In the genomic region with DNA sequence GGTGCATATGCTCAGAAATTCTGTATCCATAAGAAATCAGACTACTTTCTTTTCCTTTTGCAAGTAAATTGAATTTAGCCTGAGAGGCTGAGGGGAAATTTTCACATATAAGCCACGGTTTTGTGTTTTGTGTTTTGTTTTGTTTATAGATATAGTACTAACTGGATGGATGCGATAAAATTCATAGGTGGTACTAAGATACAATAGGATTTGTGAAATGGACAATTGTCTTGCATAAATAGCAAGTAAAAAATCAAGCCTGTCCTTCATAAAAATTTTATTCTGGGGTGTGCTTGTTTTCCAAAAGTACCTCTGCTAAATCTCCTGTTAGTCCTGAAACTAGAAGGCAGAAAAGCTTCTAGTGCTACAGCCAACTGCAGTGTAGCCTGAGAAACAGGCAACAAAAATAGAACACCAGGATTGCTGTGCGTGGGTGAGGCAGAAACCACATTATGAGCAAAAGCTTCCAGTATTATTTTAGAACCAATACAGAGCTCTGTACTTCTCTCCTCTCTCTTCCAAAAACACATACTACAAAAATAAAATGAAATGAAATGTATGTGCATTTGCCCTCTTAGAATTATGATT, we compare ENCODE assay signal across 8 cellular contexts. TPM values are rescaled to one million over a fixed set of nuclear protein-coding genes. Genes with fewer than 3 reads are reported as not detected.
DNase-seq lines count a peak whose midpoint lies in the region; ATAC-seq and TF ChIP-seq lines count a peak whose summit lies in the region.

No MANE protein-coding gene starts in this region.

- H3K4me3 Mint-ChIP-seq in CD8-positive, alpha-beta memory T cell = peak overlapping the region; percentile 44 to 84 (median 75)
- H3K4me3 Mint-ChIP-seq in IgD-negative memory B cell = peak overlapping the region; percentile 82 to 94 (median 93)

- no peaks in the 10 kb centered on the region for H3K36me3 Mint-ChIP-seq in CD8-positive, alpha-beta memory T cell
- H3K36me3 Mint-ChIP-seq in IgD-negative memory B cell = no peaks in the 10 kb centered on the region

- no peaks in the 10 kb centered on the region for H3K9me3 ChIP-seq in CD8-positive, alpha-beta memory T cell (ENCODE audit: low read length)
- H3K9me3 ChIP-seq in ascending aorta = no peaks in the 10 kb centered on the region
- no peaks in the 10 kb centered on the region for H3K9me3 ChIP-seq in left lung
- no peaks in the 10 kb centered on the region for H3K9me3 ChIP-seq in upper lobe of right lung

- H3K4me1 Mint-ChIP-seq in CD8-positive, alpha-beta memory T cell = peaks cover 19 to 28% (median 23%) of the 10 kb centered on the region in 3 donors
- H3K4me1 Mint-ChIP-seq in IgD-negative memory B cell = peaks cover 14 to 34% (median 26%) of the 10 kb centered on the region in 3 donors

- no peak overlapping the region for H3K27ac Mint-ChIP-seq in CD8-positive, alpha-beta memory T cell
- H3K27ac Mint-ChIP-seq in IgD-negative memory B cell = peak overlapping the region in 2 of 3 donors; percentile 12 to 92

- DNase-seq in CD8-positive, alpha-beta memory T cell = no peak
- no peak for DNase-seq in ascending aorta (ENCODE audit: low spot score in 2 of 2)
- no peak for DNase-seq in left lung
- no peak for DNase-seq in upper lobe of right lung
- no peak for DNase-seq in NCI-H1694 treated with DMSO at 0.1 percent for 48 hours (lab: John Stamatoyannopoulos, UW)
- no peak for DNase-seq in 8988T

- no peaks in the 10 kb centered on the region for H3K27me3 Mint-ChIP-seq in CD8-positive, alpha-beta memory T cell
- no peaks in the 10 kb centered on the region for H3K27me3 Mint-ChIP-seq in IgD-negative memory B cell

- no peaks in the 10 kb centered on the region for H3K4me1 ChIP-seq in CD8-positive, alpha-beta memory T cell (ENCODE audit: insufficient read depth, low read length)
- peaks cover 0 to 17% of the 10 kb centered on the region in 2 donors for H3K4me1 ChIP-seq in ascending aorta
- H3K4me1 ChIP-seq in left lung = peaks cover 0 to 8% of the 10 kb centered on the region in 2 donors
- peaks cover 7% of the 10 kb centered on the region for H3K4me1 ChIP-seq in upper lobe of right lung

- H3K4me3 ChIP-seq in CD8-positive, alpha-beta memory T cell (ENCODE audit: low read length) = no peak overlapping the region
- H3K4me3 ChIP-seq in ascending aorta (peak overlapping the region; percentile 55 to 67), left lung (no peak overlapping the region), upper lobe of right lung (peak overlapping the region; percentile 31)

- H3K27me3 ChIP-seq in CD8-positive, alpha-beta memory T cell (ENCODE audit: insufficient read depth, low read length, poor library complexity, severe bottlenecking) = no peaks in the 10 kb centered on the region
- no peaks in the 10 kb centered on the region for H3K27me3 ChIP-seq in ascending aorta
- no peaks in the 10 kb centered on the region for H3K27me3 ChIP-seq in left lung
- no peaks in the 10 kb centered on the region for H3K27me3 ChIP-seq in upper lobe of right lung

- CTCF ChIA-PET in CD8-positive, alpha-beta memory T cell (lab: Charles Lee) = interaction anchor here (0.9 kb wide), 1 partner anchor 10 kb away, joined by 3 read pairs; no protein-coding TSS in a partner anchor

- peaks cover 0 to 2% (median 0%) of the 10 kb centered on the region in 5 donors for H3K9me3 Mint-ChIP-seq in CD8-positive, alpha-beta memory T cell
- no peaks in the 10 kb centered on the region for H3K9me3 Mint-ChIP-seq in IgD-negative memory B cell

- intact Hi-C loops in ascending aorta (cut with DNase I) (loop anchor here (5.0 to 10.0 kb wide), 6 partner anchors 62 to 620 kb away; a partner anchor contains a TSS), left lung (cut with DNase I) (no loop called here), upper lobe of right lung (cut with DNase I) (no loop called here)

- ATAC-seq in GM21360 (IDR thresholded peaks at IDR 0.05; ENCODE audit: unreplicated experiment) (peak; percentile 46), left lung (peak; percentile 77), upper lobe of right lung (peak; percentile 72)

- POLR2A ChIA-PET in CD8-positive, alpha-beta memory T cell (lab: Charles Lee) = no interaction called here

- TF ChIP-seq CTCF in ascending aorta (IDR thresholded peaks at IDR 0.05) (no peak), left lung (IDR thresholded peaks at IDR 0.05) (no peak), upper lobe of right lung (IDR thresholded peaks at IDR 0.05) (no peak)

- no peaks in the 10 kb centered on the region for H3K36me3 ChIP-seq in CD8-positive, alpha-beta memory T cell (ENCODE audit: insufficient read depth, low read length)
- H3K36me3 ChIP-seq in ascending aorta = no peaks in the 10 kb centered on the region
- no peaks in the 10 kb centered on the region for H3K36me3 ChIP-seq in left lung
- H3K36me3 ChIP-seq in upper lobe of right lung = no peaks in the 10 kb centered on the region

- H3K27ac ChIP-seq in CD8-positive, alpha-beta memory T cell (ENCODE audit: low read depth, low read length) = no peak overlapping the region
- H3K27ac ChIP-seq in ascending aorta (peak overlapping the region; percentile 77 to 78), left lung (no peak overlapping the region), upper lobe of right lung (no peak overlapping the region)

RNA-seq across cellular contexts. Expression of a gene that starts 0.6 kb away (rescaled TPM):
- total RNA-seq in CD8-positive, alpha-beta memory T cell = 1 to 10 TPM; 2.5 to 3.2 TPM
- polyA plus RNA-seq in CD8-positive, alpha-beta memory T cell = 5.0 TPM
- 81.2 TPM for polyA plus RNA-seq in IgD-negative memory B cell
- 33.4 TPM for total RNA-seq in ascending aorta
- total RNA-seq in left lung = 10 to 100 TPM in 1 of 2 donors, 1 to 10 TPM in 1; 9.7 to 13.2 TPM
- total RNA-seq in upper lobe of right lung = 52.4 TPM

Comparison
In these comparisons a context has a peak if more than half of its experiments do, and no peak if none do; other contexts are left out.
1. H3K27ac ChIP-seq: peak in ascending aorta (2 of 2); none in CD8-positive, alpha-beta memory T cell (single experiment), left lung (0 of 2) and upper lobe of right lung (single experiment).
2. H3K4me3 ChIP-seq: peak in ascending aorta (2 of 2) and upper lobe of right lung (single experiment); none in CD8-positive, alpha-beta memory T cell (single experiment) and left lung (0 of 2).
3. H3K27ac Mint-ChIP-seq: peak in IgD-negative memory B cell (2 of 3); none in CD8-positive, alpha-beta memory T cell (0 of 8).
4. Peak in every context shown above with its lines, with median percentiles within 50 percentile points of each other: ATAC-seq.